In genomic region chr10:48820699-48821098, GRCh38 we compare ENCODE assay signal across 25 cellular contexts.
"Had no signal": no experiment of that assay in that cellular context is flagged by ENCODE, and none has a peak within 500 bp of the region (broad histone marks: within the 10 kb centered on the region; RNA-seq: fewer than 3 reads in every experiment).

No MANE protein-coding gene starts in this region.

- H3K9ac ChIP-seq: KMS-11 had no signal

- H3K36me3 Mint-ChIP-seq: activated naive CD4-positive, alpha-beta T cell treated with anti-CD3 and anti-CD28 coated beads, Interleukin-2, amount 50 U/mL, for 72 hours had no signal

- H3K9me3 Mint-ChIP-seq: activated naive CD4-positive, alpha-beta T cell treated with anti-CD3 and anti-CD28 coated beads, Interleukin-2, amount 50 U/mL, for 72 hours; activated T-cell treated with anti-CD3 and anti-CD28 coated beads, Interleukin-2, amount 50 U/mL, for 4 hours; IgD-negative memory B cell had no signal

- H3K4me2 ChIP-seq: KMS-11 had no signal

- H3K27me3 ChIP-seq: brain microvascular endothelial cell had no signal

- H3K4me3 Mint-ChIP-seq: activated T-cell treated with anti-CD3 and anti-CD28 coated beads, Interleukin-2, amount 50 U/mL, for 4 hours had no signal

- H3K36me3 ChIP-seq: brain microvascular endothelial cell, cardiac muscle cell had no signal

- ATAC-seq: activated naive CD4-positive, alpha-beta T cell treated with anti-CD3 and anti-CD28 coated beads, Interleukin-2, amount 50 U/mL, for 72 hours had no signal

- H3K27ac ChIP-seq: brain microvascular endothelial cell, cardiac muscle cell, KMS-11, SK-N-MC, VCaP had no signal

- H3K27ac Mint-ChIP-seq: activated naive CD4-positive, alpha-beta T cell treated with anti-CD3 and anti-CD28 coated beads, Interleukin-2, amount 50 U/mL, for 72 hours had no signal

- DNase-seq: activated CD4-positive, alpha-beta T cell treated with anti-CD3 and anti-CD28 coated beads for 4 hours; activated CD4-positive, alpha-beta T cell treated with anti-CD3 and anti-CD28 coated beads, Interleukin-2, amount 50 U/mL, for 4 hours; activated CD8-positive, alpha-beta memory T cell treated with anti-CD3 and anti-CD28 coated beads for 24 hours; activated effector memory CD4-positive, alpha-beta T cell treated with anti-CD3 and anti-CD28 coated beads, Interleukin-2, amount 50 U/mL, for 16 hours; activated naive CD4-positive, alpha-beta T cell treated with Interleukin-2 at 50 U/mL for 16 hours; activated T-cell treated with anti-CD3 and anti-CD28 coated beads, Interleukin-2, amount 50 U/mL, for 4 hours; brain microvascular endothelial cell; MV-4-11; NCI-H1092 treated with DMSO at 0.1 percent for 48 hours; NCI-H1417 treated with DMSO at 0.1 percent for 48 hours; NCI-H1694; NCI-H2029; NCI-H2107; NCI-H2171 treated with DMSO at 0.1 percent for 48 hours; NCI-H226; NCI-H510A; NCI-H526 treated with DMSO at 0.1 percent for 48 hours; NCI-H82; T-helper 1 cell had no signal

- H3K27me3 Mint-ChIP-seq: IgD-negative memory B cell had no signal

- H3K4me3 ChIP-seq: cardiac muscle cell, SK-N-MC had no signal
